10 cellular contexts compared by ENCODE assay signal in genomic region chr20:46399401-46399800, GRCh38. TPM values are rescaled to one million over a fixed set of nuclear protein-coding genes. Genes with fewer than 3 reads are reported as not detected.
DNase-seq lines count a peak whose midpoint lies in the region; ATAC-seq, FAIRE-seq and TF ChIP-seq lines count a peak whose summit lies in the region.
"Had no signal": no experiment of that assay in that cellular context is flagged by ENCODE, and none has a peak within 500 bp of the region (broad histone marks: within the 10 kb centered on the region; RNA-seq: fewer than 3 reads in every experiment).

No MANE protein-coding gene starts in this region.

- no peaks in the 10 kb centered on the region for H3K27me3 Mint-ChIP-seq in activated T-cell treated with anti-CD3 and anti-CD28 coated beads, Interleukin-2, amount 50 U/mL, for 72 hours (ENCODE audit: low read depth)
- no peaks in the 10 kb centered on the region for H3K27me3 Mint-ChIP-seq in activated naive CD8-positive, alpha-beta T cell treated with anti-CD3 and anti-CD28 coated beads for 36 hours
- H3K27me3 Mint-ChIP-seq: IgD-negative memory B cell had no signal

- no peak for TF ChIP-seq CTCF in tibial nerve (IDR thresholded peaks at IDR 0.05)

- ATAC-seq in activated T-cell treated with anti-CD3 and anti-CD28 coated beads, Interleukin-2, amount 50 U/mL, for 72 hours (replicated peaks in 1 of 2): no peak
- ATAC-seq in GM21423 (IDR thresholded peaks at IDR 0.05; ENCODE audit: unreplicated experiment): no peak

- H3K4me1 ChIP-seq in tibial nerve: peaks cover 0 to 99% (median 65%) of the 10 kb centered on the region in 4 donors

- no peak for FAIRE-seq in frontal cortex (lab: Jason Lieb, UNC)
- FAIRE-seq: GM18507 had no signal

- peaks cover 1 to 2% of the 10 kb centered on the region in 2 donors for H3K36me3 Mint-ChIP-seq in activated T-cell treated with anti-CD3 and anti-CD28 coated beads, Interleukin-2, amount 50 U/mL, for 72 hours (ENCODE audit: insufficient read depth in 2 of 2)
- peaks cover 9% of the 10 kb centered on the region for H3K36me3 Mint-ChIP-seq in activated naive CD8-positive, alpha-beta T cell treated with anti-CD3 and anti-CD28 coated beads for 36 hours

- H3K4me3 Mint-ChIP-seq in activated T-cell treated with anti-CD3 and anti-CD28 coated beads, Interleukin-2, amount 50 U/mL, for 72 hours: peak overlapping the region; percentile 26 to 27
- no peak overlapping the region for H3K4me3 Mint-ChIP-seq in activated naive CD8-positive, alpha-beta T cell treated with anti-CD3 and anti-CD28 coated beads for 36 hours
- H3K4me3 Mint-ChIP-seq: IgD-negative memory B cell had no signal

- H3K4me3 ChIP-seq in tibial nerve: no peak overlapping the region

- peaks cover 51% of the 10 kb centered on the region for H3K4me1 Mint-ChIP-seq in activated T-cell treated with anti-CD3 and anti-CD28 coated beads, Interleukin-2, amount 50 U/mL, for 72 hours (ENCODE audit: low read depth)
- H3K4me1 Mint-ChIP-seq in activated naive CD8-positive, alpha-beta T cell treated with anti-CD3 and anti-CD28 coated beads for 36 hours: peaks cover 55% of the 10 kb centered on the region

- no peak for TF ChIP-seq EP300 in tibial nerve (IDR thresholded peaks at IDR 0.05)

- no peaks in the 10 kb centered on the region for H3K27me3 ChIP-seq in tibial nerve

- peak overlapping the region; percentile 14 to 98 (median 78) for H3K27ac ChIP-seq in tibial nerve

- peak overlapping the region; percentile 59 for H3K27ac Mint-ChIP-seq in activated T-cell treated with anti-CD3 and anti-CD28 coated beads, Interleukin-2, amount 50 U/mL, for 72 hours
- peak overlapping the region; percentile 52 for H3K27ac Mint-ChIP-seq in activated naive CD8-positive, alpha-beta T cell treated with anti-CD3 and anti-CD28 coated beads for 36 hours
- H3K27ac Mint-ChIP-seq: IgD-negative memory B cell had no signal

- H3K9me3 Mint-ChIP-seq in activated T-cell treated with anti-CD3 and anti-CD28 coated beads, Interleukin-2, amount 50 U/mL, for 72 hours: no peaks in the 10 kb centered on the region
- H3K9me3 Mint-ChIP-seq in activated naive CD8-positive, alpha-beta T cell treated with anti-CD3 and anti-CD28 coated beads for 36 hours: no peaks in the 10 kb centered on the region
- H3K9me3 Mint-ChIP-seq: IgD-negative memory B cell had no signal

- WGBS in tibial nerve, 2 donors: 48 to 60% methylated on average over 3 of the region's 3 CpGs

- H3K9me3 ChIP-seq in tibial nerve: no peaks in the 10 kb centered on the region

- TF ChIP-seq POLR2A in tibial nerve (IDR thresholded peaks at IDR 0.05): no peak

- H3K36me3 ChIP-seq in tibial nerve: peaks cover 0 to 15% (median 3%) of the 10 kb centered on the region in 3 donors

- no peak for DNase-seq in activated T-cell treated with anti-CD3 and anti-CD28 coated beads, Interleukin-2, amount 50 U/mL, for 72 hours
- DNase-seq in activated T-cell treated with anti-CD3 and anti-CD28 coated beads, Interleukin-2, amount 50 U/mL, for 1 hour: no peak
- no peak for DNase-seq in activated naive CD8-positive, alpha-beta T cell treated with anti-CD3 and anti-CD28 coated beads for 36 hours
- DNase-seq in lung microvascular endothelial cell (ENCODE audit: low read depth in 2 of 2) (peak; percentile 31 to 32), tibial nerve (ENCODE audit: low spot score in 2 of 2) (no peak), frontal cortex (ENCODE audit: low spot score in 2 of 2) (no peak)
- no peak for DNase-seq in activated CD4-positive, CD25-positive, alpha-beta regulatory T cell treated with anti-CD3 and anti-CD28 coated beads, Interleukin-2, amount 50 U/mL, for 72 hours

RNA-seq across cellular contexts. Expression of gene ELMO2, which starts 7.0 kb away (rescaled TPM):
- total RNA-seq in activated T-cell treated with anti-CD3 and anti-CD28 coated beads, Interleukin-2, amount 50 U/mL, for 72 hours: 10 to 100 TPM; 63.9 to 90.5 TPM
- 10 to 100 TPM; 33.3 to 36.0 TPM for total RNA-seq in activated naive CD8-positive, alpha-beta T cell treated with anti-CD3 and anti-CD28 coated beads for 36 hours
- total RNA-seq in lung microvascular endothelial cell (17.4 and 24.8 TPM in 2 replicates), tibial nerve (10 to 100 TPM; 56.7 to 78.9 (median 70.5) TPM), frontal cortex (43.2 TPM)

Comparison
In these comparisons a context has a peak if more than half of its experiments do, and no peak if none do; other contexts are left out.
1. DNase-seq: peak in lung microvascular endothelial cell (2 of 2); none in activated T-cell treated with anti-CD3 and anti-CD28 coated beads, Interleukin-2, amount 50 U/mL, for 72 hours (0 of 2), activated T-cell treated with anti-CD3 and anti-CD28 coated beads, Interleukin-2, amount 50 U/mL, for 1 hour (single experiment), activated naive CD8-positive, alpha-beta T cell treated with anti-CD3 and anti-CD28 coated beads for 36 hours (single experiment), tibial nerve (0 of 2), frontal cortex (0 of 2) and activated CD4-positive, CD25-positive, alpha-beta regulatory T cell treated with anti-CD3 and anti-CD28 coated beads, Interleukin-2, amount 50 U/mL, for 72 hours (single experiment).